ENCODE assay signal across 14 cellular contexts in the genomic region with DNA sequence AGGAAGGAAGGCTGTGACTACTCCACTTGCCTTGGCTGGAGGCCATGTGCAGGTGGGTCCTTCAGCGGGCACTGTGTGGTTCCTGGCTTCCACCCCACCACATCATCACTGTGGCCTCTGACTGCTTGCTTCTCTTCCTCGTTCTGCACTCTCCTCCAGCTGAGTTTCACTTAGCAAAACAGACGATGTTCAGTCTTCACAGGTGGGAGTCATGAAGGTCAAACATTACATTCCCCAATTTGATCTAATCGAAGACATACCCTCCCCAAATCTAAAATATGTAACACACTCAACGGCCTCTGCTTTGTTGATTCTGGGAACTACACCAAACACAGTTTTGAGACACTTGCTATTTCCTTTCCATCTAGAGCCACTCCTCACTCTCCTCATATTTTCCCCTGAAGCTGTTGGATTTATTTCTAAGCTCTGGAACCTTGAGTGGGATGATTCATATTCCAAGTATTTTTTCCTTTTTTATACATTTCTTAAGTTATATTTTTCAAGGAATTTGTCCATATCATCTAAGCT.
DNase-seq lines count a peak whose midpoint lies in the region; ATAC-seq and TF ChIP-seq lines count a peak whose summit lies in the region.
"Had no signal": no experiment of that assay in that cellular context is flagged by ENCODE, and none has a peak within 500 bp of the region (broad histone marks: within the 10 kb centered on the region; RNA-seq: fewer than 3 reads in every experiment).

No MANE protein-coding gene starts in this region.

- POLR2A ChIA-PET in activated CD4-positive, alpha-beta memory T cell treated with anti-CD3 and anti-CD28 coated beads for 36 hours (lab: Charles Lee) = no interaction called here

- DNase-seq in GDM1 (lab: John Stamatoyannopoulos, UW) (peak; percentile 91), NB4 (ENCODE audit: low read depth) (peak; percentile 6), coronary artery (ENCODE audit: low spot score) (no peak), omental fat pad (ENCODE audit: low spot score) (no peak), activated T-cell treated with anti-CD3 and anti-CD28 coated beads for 4 hours (no peak)
- DNase-seq in activated CD4-positive, CD25-positive, alpha-beta regulatory T cell (lab: John Stamatoyannopoulos, UW) = no peak
- DNase-seq in activated CD4-positive, alpha-beta memory T cell treated with anti-CD3 and anti-CD28 coated beads for 36 hours = no peak
- DNase-seq: activated T-cell treated with anti-CD3 and anti-CD28 coated beads, Interleukin-2, amount 50 U/mL, for 48 hours; CD4-positive, alpha-beta T cell; kidney; SHP77 had no signal

- no peak overlapping the region for H3K27ac Mint-ChIP-seq in activated CD4-positive, alpha-beta memory T cell treated with anti-CD3 and anti-CD28 coated beads for 36 hours
- H3K27ac Mint-ChIP-seq: CD4-positive, alpha-beta T cell had no signal

- no peaks in the 10 kb centered on the region for H3K36me3 Mint-ChIP-seq in activated CD4-positive, alpha-beta memory T cell treated with anti-CD3 and anti-CD28 coated beads for 36 hours

- no peak overlapping the region for H3K4me3 Mint-ChIP-seq in activated CD4-positive, alpha-beta memory T cell treated with anti-CD3 and anti-CD28 coated beads for 36 hours
- H3K4me3 Mint-ChIP-seq: CD4-positive, alpha-beta T cell had no signal

- intact Hi-C loops in activated CD4-positive, alpha-beta memory T cell treated with anti-CD3 and anti-CD28 coated beads for 36 hours (cut with micrococcal nuclease) = no loop called here

- H3K27ac ChIP-seq in coronary artery = peak overlapping the region in 1 of 2 donors; percentile 74
- H3K27ac ChIP-seq: KMS-11 had no signal

- peaks cover 7% of the 10 kb centered on the region for H3K27me3 Mint-ChIP-seq in activated CD4-positive, alpha-beta memory T cell treated with anti-CD3 and anti-CD28 coated beads for 36 hours
- H3K27me3 Mint-ChIP-seq: CD4-positive, alpha-beta T cell had no signal

- H3K4me1 Mint-ChIP-seq in activated CD4-positive, alpha-beta memory T cell treated with anti-CD3 and anti-CD28 coated beads for 36 hours (ENCODE audit: low read depth) = no peaks in the 10 kb centered on the region

- TF ChIP-seq CTCF in NB4 (IDR thresholded peaks at IDR 0.05; ENCODE audit: low read depth, low read length) (no peak), coronary artery (IDR thresholded peaks at IDR 0.05) (no peak), omental fat pad (IDR thresholded peaks at IDR 0.05) (no peak)

- H3K9me3 Mint-ChIP-seq in activated CD4-positive, alpha-beta memory T cell treated with anti-CD3 and anti-CD28 coated beads for 36 hours = peaks cover 9% of the 10 kb centered on the region

- no peak overlapping the region for H3K4me3 ChIP-seq in NB4 (ENCODE audit: low read depth, low read length)
- H3K4me3 ChIP-seq in coronary artery = peak overlapping the region; percentile 13

- TF ChIP-seq POLR2A in NB4 (IDR thresholded peaks at IDR 0.05; ENCODE audit: extremely low read depth, insufficient read length) = no peak

- CTCF ChIA-PET in activated CD4-positive, alpha-beta memory T cell treated with anti-CD3 and anti-CD28 coated beads for 36 hours (lab: Charles Lee) = no interaction called here

- ATAC-seq in omental fat pad (ENCODE audit: low FRiP score) (peak; percentile 66), HG03378 (IDR thresholded peaks at IDR 0.05; ENCODE audit: unreplicated experiment) (no peak)
- ATAC-seq: activated CD4-positive, CD25-positive, alpha-beta regulatory T cell treated with anti-CD3 and anti-CD28 coated beads, Interleukin-2, amount 50 U/mL, for 24 hours had no signal

Comparison
In these comparisons a context has a peak if more than half of its experiments do, and no peak if none do; other contexts are left out.
1. DNase-seq: peak in GDM1 (single experiment) and NB4 (single experiment); none in coronary artery (single experiment), omental fat pad (single experiment), activated T-cell treated with anti-CD3 and anti-CD28 coated beads for 4 hours (single experiment), activated CD4-positive, CD25-positive, alpha-beta regulatory T cell (0 of 4) and activated CD4-positive, alpha-beta memory T cell treated with anti-CD3 and anti-CD28 coated beads for 36 hours (single experiment).